ENCODE assay signal across 18 cellular contexts in genomic region chr3:87062685-87063084, GRCh38.
"Had no signal": no experiment of that assay in that cellular context is flagged by ENCODE, and none has a peak within 500 bp of the region (broad histone marks: within the 10 kb centered on the region; RNA-seq: fewer than 3 reads in every experiment).

No MANE protein-coding gene starts in this region.

- H3K36me3 Mint-ChIP-seq: naive thymus-derived CD4-positive, alpha-beta T cell had no signal

- H3K27me3 ChIP-seq: colonic mucosa, esophagus muscularis mucosa, gastroesophageal sphincter, heart right ventricle, left lung had no signal

- DNase-seq: colonic mucosa; cortex of kidney; effector CD8-positive, alpha-beta T cell; effector memory CD8-positive, alpha-beta T cell; foreskin keratinocyte; head of caudate nucleus; heart right ventricle; hippocampal formation; left cardiac atrium; left lung; left ventricle myocardium superior; lower lobe of right lung; mesenchymal stem cell; midbrain; naive thymus-derived CD4-positive, alpha-beta T cell had no signal

- H3K36me3 ChIP-seq: colonic mucosa, esophagus muscularis mucosa, gastroesophageal sphincter, heart right ventricle, left lung, lower lobe of right lung had no signal

- H3K4me1 ChIP-seq: colonic mucosa, esophagus muscularis mucosa, foreskin keratinocyte, gastroesophageal sphincter, heart right ventricle, left lung, lower lobe of right lung had no signal

- H3K4me1 Mint-ChIP-seq: naive thymus-derived CD4-positive, alpha-beta T cell had no signal

- H3K27me3 Mint-ChIP-seq: dendritic cell treated with granulocyte-macrophage colony-stimulating factor and Interleukin-4, amounts not matched to agents 40 ng/mL and 50 ng/mL, for 4 days; effector memory CD8-positive, alpha-beta T cell had no signal

- H3K27ac ChIP-seq: colonic mucosa, esophagus muscularis mucosa, foreskin keratinocyte, gastroesophageal sphincter, heart right ventricle, left lung, lower lobe of right lung had no signal

- H3K27ac Mint-ChIP-seq: dendritic cell treated with granulocyte-macrophage colony-stimulating factor and Interleukin-4, amounts not matched to agents 40 ng/mL and 50 ng/mL, for 4 days; effector memory CD8-positive, alpha-beta T cell; naive thymus-derived CD4-positive, alpha-beta T cell had no signal

- H3K9me3 ChIP-seq: colonic mucosa, esophagus muscularis mucosa, gastroesophageal sphincter, heart right ventricle, left lung, lower lobe of right lung had no signal

- H3K4me3 ChIP-seq: colonic mucosa, esophagus muscularis mucosa, gastroesophageal sphincter, heart right ventricle, left lung, lower lobe of right lung had no signal

- ATAC-seq: effector memory CD8-positive, alpha-beta T cell; foreskin keratinocyte; gastroesophageal sphincter; heart right ventricle; left cardiac atrium; left lung; left ventricle myocardium superior; lower lobe of right lung; naive thymus-derived CD4-positive, alpha-beta T cell had no signal

- H3K4me3 Mint-ChIP-seq: dendritic cell treated with granulocyte-macrophage colony-stimulating factor and Interleukin-4, amounts not matched to agents 40 ng/mL and 50 ng/mL, for 4 days; effector memory CD8-positive, alpha-beta T cell; naive thymus-derived CD4-positive, alpha-beta T cell had no signal
